ENCODE assay signal across 8 cellular contexts in the genomic region with DNA sequence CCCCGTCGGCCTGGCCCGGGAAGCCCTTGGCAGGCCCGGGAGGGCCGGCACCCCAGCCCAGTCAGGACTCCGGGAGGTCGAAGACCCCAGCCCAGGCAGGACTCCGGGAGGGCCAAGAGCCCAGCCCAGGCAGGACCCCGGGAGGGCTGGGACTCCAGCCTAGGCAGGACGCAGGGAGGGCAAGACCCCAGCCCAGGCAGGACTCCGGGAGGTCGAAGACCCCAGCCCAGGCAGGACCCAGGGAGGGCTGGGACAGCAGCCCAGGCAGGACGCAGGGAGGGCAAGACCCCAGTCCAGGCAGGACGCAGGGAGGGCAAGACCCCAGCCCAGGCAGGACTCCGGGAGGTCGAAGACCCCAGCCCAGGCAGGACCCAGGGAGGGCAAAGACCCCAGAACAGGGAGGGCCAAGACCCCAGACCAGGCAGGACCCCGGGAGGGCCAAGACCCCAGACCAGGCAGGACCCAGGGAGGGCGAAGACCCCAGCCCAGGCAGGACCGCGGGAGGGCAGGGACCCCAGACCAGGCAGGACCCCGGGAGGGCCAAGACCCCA. TPM values are rescaled to one million over a fixed set of nuclear protein-coding genes. Genes with fewer than 3 reads are reported as not detected.
A peak's percentile ranks its signal among the peaks of the same experiment; 100 is the strongest.
DNase-seq lines count a peak whose midpoint lies in the region; ATAC-seq, FAIRE-seq and TF ChIP-seq lines count a peak whose summit lies in the region.
"Not testable (repeated sequence)": the region's sequence is repeated elsewhere in the genome, so short reads cannot be mapped to it uniquely, and the experiment has no call there.

No MANE protein-coding gene starts in this region.

- H3K23ac ChIP-seq in H1 (ENCODE audit: insufficient read length), result not testable (repeated sequence)

- TF ChIP-seq EP300 in H1 (IDR thresholded peaks at IDR 0.05; ENCODE audit: borderline replicate concordance in 1 of 2, low read depth in 2 of 2, low read length in 2 of 2); neural cell (conservative IDR thresholded peaks at IDR 0.05; ENCODE audit: poor library complexity, severe bottlenecking): not testable (repeated sequence)

- H3F3A ChIP-seq in neural cell (ENCODE audit: insufficient read depth, low read length, poor library complexity, severe bottlenecking), result not testable (repeated sequence)

- H3K23me2 ChIP-seq in H1 (ENCODE audit: low read depth, low read length), result peaks cover 12% of the 10 kb centered on the region; the same call in 1 of the 2 replicates

- not testable (repeated sequence) for DNase-seq in AG04450 (ENCODE audit: low read depth, low spot score); H7; OCI-LY7 (ENCODE audit: low spot score); activated naive CD8-positive, alpha-beta T cell treated with anti-CD3 and anti-CD28 coated beads, Interleukin-2, amount 10 ng/mL, durations not matched to agents 7 days and 5 days; H1 (ENCODE audit: low read depth in 1 of 2, low spot score in 2 of 2); stimulated activated naive CD8-positive, alpha-beta T cell treated with anti-CD3 and anti-CD28 coated beads, Interleukin-15, amount 100 ng/mL, for 72 hours

- not testable (repeated sequence) for H4K20me1 ChIP-seq in OCI-LY7 (ENCODE audit: insufficient read depth, low read length)
- peaks cover 10 to 28% of the 10 kb centered on the region in 2 experiments for H4K20me1 ChIP-seq in H1 (replicated peaks in 1 of 2; ENCODE audit: control insufficient read depth in 1 of 2, insufficient read depth in 2 of 2, low read length in 2 of 2)
- H4K20me1 ChIP-seq in neural cell (ENCODE audit: insufficient read depth), result peaks cover 10% of the 10 kb centered on the region

- not testable (repeated sequence) for H2BK15ac ChIP-seq in H1 (ENCODE audit: low read length)

- H3K56ac ChIP-seq in H1 (replicated peaks; ENCODE audit: insufficient read length, low read depth, low read length), result peak overlapping the region; percentile 90

- not testable (repeated sequence) for FAIRE-seq in H1 (lab: Jason Lieb, UNC)

- peak overlapping the region; percentile 69 for H3K4ac ChIP-seq in H1 (replicated peaks; ENCODE audit: insufficient read length, low read depth, low read length)

- H3K18ac ChIP-seq in H1 (ENCODE audit: extremely low read depth, low read length), result peak overlapping the region; percentile 71

- not testable (repeated sequence) for H2BK12ac ChIP-seq in H1 (ENCODE audit: low read depth, low read length)

- H3K9me2 ChIP-seq in OCI-LY7 (ENCODE audit: insufficient read depth, low read length); neural cell (ENCODE audit: insufficient read depth, low read length): not testable (repeated sequence)

- ATAC-seq in activated naive CD8-positive, alpha-beta T cell treated with anti-CD3 and anti-CD28 coated beads, Interleukin-2, amount 10 ng/mL, durations not matched to agents 7 days and 5 days (ENCODE audit: low read depth); stimulated activated naive CD8-positive, alpha-beta T cell treated with anti-CD3 and anti-CD28 coated beads, Interleukin-15, amount 100 ng/mL, for 72 hours: not testable (repeated sequence)

- TF ChIP-seq RAD21 in H1 (IDR thresholded peaks at IDR 0.05 in 1 of 2, conservative IDR thresholded peaks at IDR 0.05 in 1 of 2; ENCODE audit: low read depth in 2 of 2, low read length in 2 of 2); neural cell (conservative IDR thresholded peaks at IDR 0.05): not testable (repeated sequence)

- H3K27me3 Mint-ChIP-seq in activated naive CD8-positive, alpha-beta T cell treated with anti-CD3 and anti-CD28 coated beads, Interleukin-2, amount 10 ng/mL, durations not matched to agents 7 days and 5 days; stimulated activated naive CD8-positive, alpha-beta T cell treated with anti-CD3 and anti-CD28 coated beads, Interleukin-15, amount 100 ng/mL, for 72 hours: not testable (repeated sequence)

- intact Hi-C loops in OCI-LY7 (cut with micrococcal nuclease; ENCODE audit: unreplicated experiment), result not testable (repeated sequence)

- H2BK120ac ChIP-seq in H1 (replicated peaks; ENCODE audit: low read depth, low read length), result not testable (repeated sequence)

- not testable (repeated sequence) for H3K27ac ChIP-seq in AG04450 (ENCODE audit: low read depth, low read length)
- peak overlapping the region; percentile 29 for H3K27ac ChIP-seq in OCI-LY7 (ENCODE audit: low read depth, low read length, poor library complexity, severe bottlenecking)
- H3K27ac ChIP-seq in H1 (ENCODE audit: low read depth, low read length), result peak overlapping the region; percentile 91
- peak overlapping the region; percentile 84 for H3K27ac ChIP-seq in iPS-18a (ENCODE audit: low read length)
- peak overlapping the region; percentile 72 for H3K27ac ChIP-seq in neural cell (ENCODE audit: low read length)

- peaks cover 16% of the 10 kb centered on the region for H3K36me3 Mint-ChIP-seq in activated naive CD8-positive, alpha-beta T cell treated with anti-CD3 and anti-CD28 coated beads, Interleukin-2, amount 10 ng/mL, durations not matched to agents 7 days and 5 days

- not testable (repeated sequence) for H2AK5ac ChIP-seq in H1 (ENCODE audit: low read depth, low read length)

- CTCF ChIA-PET in AG04450 (lab: Charles Lee); OCI-LY7 (lab: Charles Lee; ENCODE audit: unreplicated experiment); H1 (lab: Charles Lee; ENCODE audit: partially characterized antibody): not testable (repeated sequence)

- not testable (repeated sequence) for H3K4me1 ChIP-seq in OCI-LY7 (ENCODE audit: insufficient read depth, low read length, poor library complexity, severe bottlenecking); H1 (replicated peaks in 1 of 4; ENCODE audit: control insufficient read depth in 3 of 4, insufficient read depth in 4 of 4, low read length in 3 of 4); iPS-18a (ENCODE audit: control insufficient read depth, low read depth, low read length)

- H2AFZ ChIP-seq in OCI-LY7 (ENCODE audit: low read length) (peak overlapping the region; percentile 66), neural cell (ENCODE audit: low read depth, low read length) (peak overlapping the region; percentile 65)
- not testable (repeated sequence) for H2AFZ ChIP-seq in H1 (ENCODE audit: low read length)

- H3K14ac ChIP-seq in H1 (ENCODE audit: insufficient read length), result not testable (repeated sequence)

- H3K9me3 Mint-ChIP-seq in activated naive CD8-positive, alpha-beta T cell treated with anti-CD3 and anti-CD28 coated beads, Interleukin-2, amount 10 ng/mL, durations not matched to agents 7 days and 5 days; stimulated activated naive CD8-positive, alpha-beta T cell treated with anti-CD3 and anti-CD28 coated beads, Interleukin-15, amount 100 ng/mL, for 72 hours: not testable (repeated sequence)

- H3K79me1 ChIP-seq in H1 (ENCODE audit: low read depth, low read length), result peaks cover 22% of the 10 kb centered on the region

- not testable (repeated sequence) for TF ChIP-seq CTCF in AG04450 (IDR thresholded peaks at IDR 0.05; ENCODE audit: low read depth, low read length); OCI-LY7 (conservative IDR thresholded peaks at IDR 0.05; ENCODE audit: low read length); H1 (IDR thresholded peaks at IDR 0.05; ENCODE audit: control extremely low read depth in 1 of 3, insufficient read depth in 1 of 3, low read depth in 1 of 3, low read length in 3 of 3); neural cell (IDR thresholded peaks at IDR 0.05; ENCODE audit: poor library complexity, severe bottlenecking)

- WGBS in H1 (ENCODE audit: extremely low coverage in 1 of 2, insufficient coverage in 1 of 2, insufficient read length in 1 of 2, insufficient replicate concordance in 2 of 2, low coverage in 1 of 2, low lambda C conversion rate in 2 of 2, missing lambda C conversion rate in 1 of 2), 2 experiments, result 16% methylated on average over 20 of the region's 21 CpGs; no CpG with 5 or more reads in 1 of the 2 experiments

- TF ChIP-seq POLR2A in H1 (IDR thresholded peaks at IDR 0.05; ENCODE audit: control extremely low read depth in 1 of 2, low read depth in 2 of 2, low read length in 2 of 2), result not testable (repeated sequence)

- peak overlapping the region; percentile 54 for H4K91ac ChIP-seq in H1 (replicated peaks; ENCODE audit: insufficient read length, low read length)

- H3K36me3 ChIP-seq in H7 (replicated peaks; ENCODE audit: control insufficient read depth, insufficient read depth, low read length); H1 (ENCODE audit: control insufficient read depth in 2 of 4, insufficient read depth in 4 of 4, low read length in 3 of 4); iPS-18a (ENCODE audit: control insufficient read depth, low read depth, low read length); neural cell (ENCODE audit: insufficient read depth, low read length): not testable (repeated sequence)
- peaks cover 21% of the 10 kb centered on the region for H3K36me3 ChIP-seq in OCI-LY7 (ENCODE audit: insufficient read depth, low read length)

- peaks cover 14% of the 10 kb centered on the region; the same call in 1 of the 2 replicates for H3K79me2 ChIP-seq in OCI-LY7 (ENCODE audit: insufficient read depth, low read depth, low read length)
- peaks cover 9 to 45% of the 10 kb centered on the region in 2 experiments for H3K79me2 ChIP-seq in H1 (ENCODE audit: control insufficient read depth in 1 of 2, insufficient read depth in 2 of 2, low read length in 2 of 2)
- H3K79me2 ChIP-seq in neural cell (replicated peaks; ENCODE audit: insufficient read depth, low read length), result peaks cover 47% of the 10 kb centered on the region

- BruUV-seq in OCI-LY7 (replicated peaks; lab: Mats Ljungman, UMichigan), result not testable (repeated sequence)

- not testable (repeated sequence) for H3K27me3 ChIP-seq in AG04450 (ENCODE audit: control insufficient read depth, insufficient read depth, low read length); H7 (ENCODE audit: control insufficient read depth, insufficient read depth, low read length); H1 (replicated peaks in 1 of 4; ENCODE audit: control insufficient read depth in 3 of 4, extremely low read depth in 1 of 4, insufficient read depth in 3 of 4, low read length in 3 of 4); iPS-18a (ENCODE audit: control insufficient read depth, insufficient read depth, low read length); neural cell (ENCODE audit: insufficient read depth, low read depth, low read length)

- not testable (repeated sequence) for H3K27ac Mint-ChIP-seq in activated naive CD8-positive, alpha-beta T cell treated with anti-CD3 and anti-CD28 coated beads, Interleukin-2, amount 10 ng/mL, durations not matched to agents 7 days and 5 days
- peak overlapping the region in 1 of 2 donors; percentile 74 for H3K27ac Mint-ChIP-seq in stimulated activated naive CD8-positive, alpha-beta T cell treated with anti-CD3 and anti-CD28 coated beads, Interleukin-15, amount 100 ng/mL, for 72 hours

- H2BK20ac ChIP-seq in H1 (ENCODE audit: low read length), result not testable (repeated sequence)

- H3K9ac ChIP-seq in H1 (replicated peaks in 1 of 4; ENCODE audit: extremely low read depth in 1 of 4, low read depth in 3 of 4, low read length in 3 of 4) (peak overlapping the region; percentile 91 to 100 (median 94)), iPS-18a (ENCODE audit: low read length) (peak overlapping the region; percentile 97), neural cell (ENCODE audit: low read length) (peak overlapping the region; percentile 99)

- peak overlapping the region; percentile 84 for H3K4me3 Mint-ChIP-seq in activated naive CD8-positive, alpha-beta T cell treated with anti-CD3 and anti-CD28 coated beads, Interleukin-2, amount 10 ng/mL, durations not matched to agents 7 days and 5 days
- H3K4me3 Mint-ChIP-seq in stimulated activated naive CD8-positive, alpha-beta T cell treated with anti-CD3 and anti-CD28 coated beads, Interleukin-15, amount 100 ng/mL, for 72 hours, result peak overlapping the region; percentile 19 to 92

- peaks cover 15% of the 10 kb centered on the region for H3K4me1 Mint-ChIP-seq in activated naive CD8-positive, alpha-beta T cell treated with anti-CD3 and anti-CD28 coated beads, Interleukin-2, amount 10 ng/mL, durations not matched to agents 7 days and 5 days
- H3K4me1 Mint-ChIP-seq in stimulated activated naive CD8-positive, alpha-beta T cell treated with anti-CD3 and anti-CD28 coated beads, Interleukin-15, amount 100 ng/mL, for 72 hours, result peaks cover 39% of the 10 kb centered on the region

- peak overlapping the region; percentile 35; the same call in 1 of the 2 replicates for H2BK5ac ChIP-seq in H1 (ENCODE audit: low read depth, low read length)

- H3K4me2 ChIP-seq in OCI-LY7 (ENCODE audit: low read length), result peak overlapping the region; percentile 74
- peak overlapping the region; percentile 68 to 96 for H3K4me2 ChIP-seq in H1 (ENCODE audit: insufficient read depth in 1 of 2, low read depth in 2 of 2, low read length in 2 of 2)
- peak overlapping the region; percentile 30 for H3K4me2 ChIP-seq in neural cell (ENCODE audit: low read length)

- H4K8ac ChIP-seq in H1 (ENCODE audit: extremely low read depth, insufficient read depth, low read length), result peak overlapping the region; percentile 92

- not testable (repeated sequence) for H3K9me3 ChIP-seq in AG04450 (ENCODE audit: control insufficient read depth, insufficient read depth, low read length); OCI-LY7 (ENCODE audit: low read length); H1 (ENCODE audit: insufficient read depth in 2 of 2, low read depth in 1 of 2, low read length in 1 of 2); iPS-18a (ENCODE audit: control insufficient read depth, low read depth, low read length); neural cell (ENCODE audit: low read length)

- H3K4me3 ChIP-seq in AG04450 (ENCODE audit: low read depth, low read length) (peak overlapping the region; percentile 78), H7 (ENCODE audit: insufficient read depth, low read depth, low read length) (peak overlapping the region; percentile 83), OCI-LY7 (ENCODE audit: low read depth, low read length, poor library complexity, severe bottlenecking) (peak overlapping the region; percentile 82), H1 (ENCODE audit: extremely low read depth in 1 of 4, insufficient read depth in 2 of 4, low read depth in 3 of 4, low read length in 4 of 4) (peak overlapping the region; percentile 84 to 98 (median 90)), iPS-18a (ENCODE audit: low read length) (peak overlapping the region; percentile 87), neural cell (ENCODE audit: low read length) (peak overlapping the region; percentile 80)

- H4K5ac ChIP-seq in H1 (ENCODE audit: insufficient read length, low read depth, low read length), result not testable (repeated sequence)

- POLR2A ChIA-PET in AG04450 (lab: Yijun Ruan, JAX); OCI-LY7 (lab: Charles Lee); activated naive CD8-positive, alpha-beta T cell treated with anti-CD3 and anti-CD28 coated beads, Interleukin-2, amount 10 ng/mL, durations not matched to agents 7 days and 5 days (lab: Charles Lee); H1 (lab: Charles Lee; ENCODE audit: partially characterized antibody): not testable (repeated sequence)

RNA-seq across cellular contexts. Expression of a gene that starts 0.5 kb away (rescaled TPM):
- polyA plus RNA-seq in AG04450 (2011; rRNA removed) (37.2 and 44.2 TPM in 2 replicates), H1 (2011; rRNA removed) (52.7 and 67.4 TPM in 2 replicates), neural cell (117 and 131 TPM in 2 replicates)
- 49.1 and 74.2 TPM in 2 replicates for polyA minus RNA-seq in AG04450 (2011; rRNA and poly(A)+ RNA removed)
- total RNA-seq in H7 (2014; rRNA removed; shearing (Covaris generic)), result 53.6 and 57.9 TPM in 2 replicates
- 33.8 and 43.7 TPM in 2 replicates for total RNA-seq in OCI-LY7 (2014; rRNA removed; shearing (Covaris generic))
- 45.9 and 50.2 TPM in 2 replicates for total RNA-seq in OCI-LY7 (2022)
- 10 to 100 TPM; 45.4 to 51.6 TPM for total RNA-seq in activated naive CD8-positive, alpha-beta T cell treated with anti-CD3 and anti-CD28 coated beads, Interleukin-2, amount 10 ng/mL, durations not matched to agents 7 days and 5 days
- 49.7 and 52.9 TPM in 2 replicates for total RNA-seq in H1 (2021; fragmentation: NEBNext Ultra II Directional; extraction: Animal tissue kit (Norgen Biotek cat#: 25700))
- 59.3 TPM for polyA plus RNA-seq in H1 (2011; cell fraction: cytosol; rRNA removed)
- polyA plus RNA-seq in H1 (2011; cell fraction: nucleus; rRNA removed), result 236 TPM
- polyA plus RNA-seq in H1 (2012, experiment 1 of 2), result 39.7 to 58.4 TPM (median 51.5 TPM) in 4 replicates
- polyA plus RNA-seq in H1 (2012, experiment 2 of 2), result 19.5 TPM
- 37.7 TPM for polyA plus RNA-seq in H1 (2013, experiment 1 of 2)
- 33.4 TPM for polyA plus RNA-seq in H1 (2013, experiment 2 of 2)
- polyA minus RNA-seq in H1 (2011; rRNA and poly(A)+ RNA removed), result 41.1 and 51.6 TPM in 2 replicates
- 50.2 TPM for polyA minus RNA-seq in H1 (2011; cell fraction: cytosol; rRNA and poly(A)+ RNA removed)
- 73.3 TPM for polyA minus RNA-seq in H1 (2011; cell fraction: nucleus; rRNA and poly(A)+ RNA removed)
- polyA minus RNA-seq in neural cell, result 130 and 145 TPM in 2 replicates

RNA-seq across cellular contexts. Expression of a gene that starts 17.2 kb away (rescaled TPM):
- polyA plus RNA-seq in AG04450 (2011; rRNA removed) (0.11 TPM in 1 of 2 replicates, not detected in the other), H1 (2011; rRNA removed) (5.0 and 6.7 TPM in 2 replicates), neural cell (not detected in 2 replicates)
- polyA minus RNA-seq in AG04450 (2011; rRNA and poly(A)+ RNA removed), result not detected in 2 replicates
- 2.0 and 4.1 TPM in 2 replicates for total RNA-seq in H7 (2014; rRNA removed; shearing (Covaris generic))
- total RNA-seq in OCI-LY7 (2014; rRNA removed; shearing (Covaris generic)), result not detected in 2 replicates
- not detected in 2 replicates for total RNA-seq in OCI-LY7 (2022)
- 1 to 10 TPM; 2.0 to 2.1 TPM for total RNA-seq in activated naive CD8-positive, alpha-beta T cell treated with anti-CD3 and anti-CD28 coated beads, Interleukin-2, amount 10 ng/mL, durations not matched to agents 7 days and 5 days
- total RNA-seq in H1 (2021; fragmentation: NEBNext Ultra II Directional; extraction: Animal tissue kit (Norgen Biotek cat#: 25700)), result 5.7 and 8.8 TPM in 2 replicates
- polyA plus RNA-seq in H1 (2011; cell fraction: cytosol; rRNA removed), result 5.4 TPM
- 16.0 TPM for polyA plus RNA-seq in H1 (2011; cell fraction: nucleus; rRNA removed)
- 2.3 to 6.0 TPM (median 5.7 TPM) in 4 replicates for polyA plus RNA-seq in H1 (2012, experiment 1 of 2)
- 3.0 TPM for polyA plus RNA-seq in H1 (2012, experiment 2 of 2)
- polyA plus RNA-seq in H1 (2013, experiment 1 of 2), result 2.3 TPM
- 1.9 TPM for polyA plus RNA-seq in H1 (2013, experiment 2 of 2)
- 0.98 and 2.7 TPM in 2 replicates for polyA minus RNA-seq in H1 (2011; rRNA and poly(A)+ RNA removed)
- 2.9 TPM for polyA minus RNA-seq in H1 (2011; cell fraction: cytosol; rRNA and poly(A)+ RNA removed)
- 9.7 TPM for polyA minus RNA-seq in H1 (2011; cell fraction: nucleus; rRNA and poly(A)+ RNA removed)
- not detected in 2 replicates for polyA minus RNA-seq in neural cell

RNA-seq across cellular contexts. Expression of a gene that starts 31.8 kb away (rescaled TPM):
- polyA plus RNA-seq in AG04450 (2011; rRNA removed), result 12.3 and 13.0 TPM in 2 replicates
- 4.6 and 8.0 TPM in 2 replicates for polyA minus RNA-seq in AG04450 (2011; rRNA and poly(A)+ RNA removed)
- 12.6 and 18.2 TPM in 2 replicates for total RNA-seq in H7 (2014; rRNA removed; shearing (Covaris generic))
- 23.0 and 24.4 TPM in 2 replicates for total RNA-seq in OCI-LY7 (2014; rRNA removed; shearing (Covaris generic))
- total RNA-seq in OCI-LY7 (2022), result 62.2 and 67.4 TPM in 2 replicates
- 10 to 100 TPM; 20.0 to 21.5 TPM for total RNA-seq in activated naive CD8-positive, alpha-beta T cell treated with anti-CD3 and anti-CD28 coated beads, Interleukin-2, amount 10 ng/mL, durations not matched to agents 7 days and 5 days
- 5.5 and 5.7 TPM in 2 replicates for total RNA-seq in H1 (2021; fragmentation: NEBNext Ultra II Directional; extraction: Animal tissue kit (Norgen Biotek cat#: 25700))
- polyA plus RNA-seq in H1 (2011; rRNA removed), result 6.3 and 6.8 TPM in 2 replicates
- polyA plus RNA-seq in H1 (2011; cell fraction: cytosol; rRNA removed), result 7.7 TPM
- polyA plus RNA-seq in H1 (2011; cell fraction: nucleus; rRNA removed), result 40.3 TPM
- polyA plus RNA-seq in H1 (2012, experiment 1 of 2), result 11.6 to 13.5 TPM (median 12.6 TPM) in 4 replicates
- 3.7 TPM for polyA plus RNA-seq in H1 (2012, experiment 2 of 2)
- polyA plus RNA-seq in H1 (2013, experiment 1 of 2), result 4.6 TPM
- polyA plus RNA-seq in H1 (2013, experiment 2 of 2), result 3.5 TPM
- 2.5 and 6.8 TPM in 2 replicates for polyA minus RNA-seq in H1 (2011; rRNA and poly(A)+ RNA removed)
- polyA minus RNA-seq in H1 (2011; cell fraction: cytosol; rRNA and poly(A)+ RNA removed), result 6.9 TPM
- polyA minus RNA-seq in H1 (2011; cell fraction: nucleus; rRNA and poly(A)+ RNA removed), result 19.0 TPM
- 15.1 and 18.3 TPM in 2 replicates for polyA plus RNA-seq in neural cell
- 9.5 and 11.4 TPM in 2 replicates for polyA minus RNA-seq in neural cell

RNA-seq across cellular contexts. Expression of a gene that starts 32.1 kb away (rescaled TPM):
- polyA plus RNA-seq in AG04450 (2011; rRNA removed) (262 and 313 TPM in 2 replicates), H1 (2011; rRNA removed) (450 and 538 TPM in 2 replicates), neural cell (156 and 276 TPM in 2 replicates)
- polyA minus RNA-seq in AG04450 (2011; rRNA and poly(A)+ RNA removed), result 57.6 and 68.0 TPM in 2 replicates
- total RNA-seq in H7 (2014; rRNA removed; shearing (Covaris generic)), result 410 and 452 TPM in 2 replicates
- 388 and 420 TPM in 2 replicates for total RNA-seq in OCI-LY7 (2014; rRNA removed; shearing (Covaris generic))
- 276 and 359 TPM in 2 replicates for total RNA-seq in OCI-LY7 (2022)
- 100 to 1,000 TPM; 184 to 191 TPM for total RNA-seq in activated naive CD8-positive, alpha-beta T cell treated with anti-CD3 and anti-CD28 coated beads, Interleukin-2, amount 10 ng/mL, durations not matched to agents 7 days and 5 days
- total RNA-seq in H1 (2021; fragmentation: NEBNext Ultra II Directional; extraction: Animal tissue kit (Norgen Biotek cat#: 25700)), result 375 and 413 TPM in 2 replicates
- 736 TPM for polyA plus RNA-seq in H1 (2011; cell fraction: cytosol; rRNA removed)
- 398 TPM for polyA plus RNA-seq in H1 (2011; cell fraction: nucleus; rRNA removed)
- 972 to 1,582 TPM (median 1,208 TPM) in 4 replicates for polyA plus RNA-seq in H1 (2012, experiment 1 of 2)
- polyA plus RNA-seq in H1 (2012, experiment 2 of 2), result 606 TPM
- polyA plus RNA-seq in H1 (2013, experiment 1 of 2), result 1,182 TPM
- 1,303 TPM for polyA plus RNA-seq in H1 (2013, experiment 2 of 2)
- polyA minus RNA-seq in H1 (2011; rRNA and poly(A)+ RNA removed), result 143 and 154 TPM in 2 replicates
- polyA minus RNA-seq in H1 (2011; cell fraction: cytosol; rRNA and poly(A)+ RNA removed), result 98.1 TPM
- polyA minus RNA-seq in H1 (2011; cell fraction: nucleus; rRNA and poly(A)+ RNA removed), result 109 TPM
- polyA minus RNA-seq in neural cell, result 34.8 and 38.3 TPM in 2 replicates

Comparison
In these comparisons a context has a peak if more than half of its experiments do, and no peak if none do; other contexts are left out.
1. H3K4me2 ChIP-seq: peak in every context shown above with its lines; median percentile 82 in H1; 74 in OCI-LY7; 30 in neural cell.